ENCODE assay signal across 19 cellular contexts in the genomic region with DNA sequence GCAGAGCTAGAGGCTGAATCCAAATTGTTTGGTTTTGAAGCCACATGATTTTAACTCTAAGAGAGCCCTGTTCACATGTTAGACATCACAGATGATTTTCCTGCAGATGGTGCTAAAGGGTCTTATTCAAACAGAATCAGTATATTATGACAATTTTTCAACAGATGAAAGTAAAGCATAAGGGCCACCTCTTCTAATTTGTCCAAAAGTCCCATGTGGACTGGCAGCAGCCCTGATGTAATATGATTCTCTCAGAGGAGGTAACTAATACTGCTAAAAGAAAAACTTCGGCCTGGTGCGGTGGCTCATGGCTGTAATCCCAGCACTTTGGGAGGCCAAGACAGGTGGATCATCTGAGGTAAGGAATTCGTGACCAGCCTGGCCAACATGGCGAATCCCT. TPM values are rescaled to one million over a fixed set of nuclear protein-coding genes. Genes with fewer than 3 reads are reported as not detected.
DNase-seq lines count a peak whose midpoint lies in the region; ATAC-seq and TF ChIP-seq lines count a peak whose summit lies in the region.
"Had no signal": no experiment of that assay in that cellular context is flagged by ENCODE, and none has a peak within 500 bp of the region (broad histone marks: within the 10 kb centered on the region; RNA-seq: fewer than 3 reads in every experiment).

No MANE protein-coding gene starts in this region.

- H3K36me3 Mint-ChIP-seq in type B pancreatic cell (no peaks in the 10 kb centered on the region), progenitor cell of endocrine pancreas (ENCODE audit: insufficient read depth) (no peaks in the 10 kb centered on the region)
- H3K36me3 Mint-ChIP-seq: natural killer cell; stimulated activated memory B cell treated with anti-CD40 and anti-IgM and Interleukin-4, amounts not matched to agents 10 μg/mL and 1 μg/mL and 100 μg/mL, for 72 hours had no signal

- H3K27ac Mint-ChIP-seq in type B pancreatic cell (peak overlapping the region; percentile 93), progenitor cell of endocrine pancreas (no peak overlapping the region)
- H3K27ac Mint-ChIP-seq: natural killer cell; stimulated activated memory B cell treated with anti-CD40 and anti-IgM and Interleukin-4, amounts not matched to agents 10 μg/mL and 1 μg/mL and 100 μg/mL, for 72 hours had no signal

- H3K9me2 ChIP-seq in PC-3 (replicated peaks; ENCODE audit: low read length): no peaks in the 10 kb centered on the region

- H3K9me3 Mint-ChIP-seq in type B pancreatic cell: peaks cover 6% of the 10 kb centered on the region
- H3K9me3 Mint-ChIP-seq in progenitor cell of endocrine pancreas (ENCODE audit: low read depth): peaks cover 5% of the 10 kb centered on the region
- H3K9me3 Mint-ChIP-seq: natural killer cell; stimulated activated memory B cell treated with anti-CD40 and anti-IgM and Interleukin-4, amounts not matched to agents 10 μg/mL and 1 μg/mL and 100 μg/mL, for 72 hours had no signal

- H2AFZ ChIP-seq in PC-3 (ENCODE audit: low read length): no peak overlapping the region
- H2AFZ ChIP-seq: PC-9 had no signal

- peak; percentile 7 for DNase-seq in NCI-H1694 treated with DMSO at 0.1 percent for 48 hours (lab: John Stamatoyannopoulos, UW)
- no peak for DNase-seq in NCI-H1694 (lab: John Stamatoyannopoulos, UW)
- DNase-seq in PC-3: peak; percentile 36
- DNase-seq in fibroblast of pulmonary artery (ENCODE audit: low read depth): no peak
- DNase-seq in type B pancreatic cell (ENCODE audit: extremely low spot score, unreplicated experiment): no peak
- no peak for DNase-seq in progenitor cell of endocrine pancreas (ENCODE audit: low spot score, unreplicated experiment)
- no peak for DNase-seq in activated effector memory CD4-positive, alpha-beta T cell treated with anti-CD3 and anti-CD28 coated beads, Interleukin-2, amount 50 U/mL, for 16 hours
- DNase-seq: activated CD4-positive, alpha-beta T cell treated with anti-CD3 and anti-CD28 coated beads for 4 hours; activated naive CD4-positive, alpha-beta T cell; aorta; DMS79; natural killer cell; NCI-H1436; PC-9; thyroid gland had no signal

- TF ChIP-seq CTCF in PC-3 (conservative IDR thresholded peaks at IDR 0.05; ENCODE audit: low read depth, low read length) (peak; percentile 28; the same call in 1 of the 2 replicates), fibroblast of pulmonary artery (IDR thresholded peaks at IDR 0.05; ENCODE audit: low read length, missing control alignments) (peak; percentile 7), type B pancreatic cell (conservative IDR thresholded peaks at IDR 0.05) (no peak), progenitor cell of endocrine pancreas (IDR thresholded peaks at IDR 0.05; ENCODE audit: unreplicated experiment) (no peak)

- H4K20me1 ChIP-seq in PC-3 (ENCODE audit: low read length): no peaks in the 10 kb centered on the region

- no peak overlapping the region for H3K4me3 ChIP-seq in PC-3 (ENCODE audit: low read length)
- no peak overlapping the region for H3K4me3 ChIP-seq in fibroblast of pulmonary artery (replicated peaks; ENCODE audit: low read depth, low read length)
- H3K4me3 ChIP-seq: lung, PC-9, thyroid gland had no signal

- no peak overlapping the region for H3K27ac ChIP-seq in PC-3 (ENCODE audit: low read length)
- H3K27ac ChIP-seq: 22Rv1, PC-9, thyroid gland had no signal

- H3K9me3 ChIP-seq in PC-3 (ENCODE audit: low read length): no peaks in the 10 kb centered on the region
- H3K9me3 ChIP-seq: thyroid gland had no signal

- H3K27me3 Mint-ChIP-seq in type B pancreatic cell (no peaks in the 10 kb centered on the region), progenitor cell of endocrine pancreas (no peaks in the 10 kb centered on the region)

- H3K4me1 Mint-ChIP-seq in type B pancreatic cell (ENCODE audit: unreplicated experiment): peaks cover 22% of the 10 kb centered on the region
- H3K4me1 Mint-ChIP-seq in progenitor cell of endocrine pancreas (ENCODE audit: low read depth): peaks cover 15% of the 10 kb centered on the region
- H3K4me1 Mint-ChIP-seq: natural killer cell; stimulated activated memory B cell treated with anti-CD40 and anti-IgM and Interleukin-4, amounts not matched to agents 10 μg/mL and 1 μg/mL and 100 μg/mL, for 72 hours had no signal

- POLR2A ChIA-PET in PC-3 (lab: Charles Lee; ENCODE audit: unreplicated experiment): no interaction called here

- H3K9ac ChIP-seq in PC-3 (ENCODE audit: low read length): no peak overlapping the region

- H3K4me1 ChIP-seq in PC-3 (ENCODE audit: insufficient read depth, low read length): no peaks in the 10 kb centered on the region
- H3K4me1 ChIP-seq: thyroid gland had no signal

- H3F3A ChIP-seq in PC-3 (ENCODE audit: low read length, unreplicated experiment): no peaks in the 10 kb centered on the region

- no peak overlapping the region for H3K4me2 ChIP-seq in PC-3 (ENCODE audit: low read length)
- H3K4me2 ChIP-seq: PC-9 had no signal

- intact Hi-C loops in PC-3 (cut with micrococcal nuclease): no loop called here

- ATAC-seq in PC-3 (peak; percentile 37), HG03342 (IDR thresholded peaks at IDR 0.05; ENCODE audit: unreplicated experiment) (no peak)
- ATAC-seq: natural killer cell; stimulated activated memory B cell treated with anti-CD40 and anti-IgM and Interleukin-4, amounts not matched to agents 10 μg/mL and 1 μg/mL and 100 μg/mL, for 72 hours had no signal

- BruUV-seq in PC-3 (replicated peaks; lab: Mats Ljungman, UMichigan): no TSS peak

- no peaks in the 10 kb centered on the region for H3K36me3 ChIP-seq in PC-3 (ENCODE audit: low read depth, low read length)
- H3K36me3 ChIP-seq: thyroid gland had no signal

- CTCF ChIA-PET in PC-3 (lab: Charles Lee): no interaction called here

- peak overlapping the region; percentile 11 for H3K4me3 Mint-ChIP-seq in type B pancreatic cell
- no peak overlapping the region for H3K4me3 Mint-ChIP-seq in progenitor cell of endocrine pancreas (ENCODE audit: low read depth)
- H3K4me3 Mint-ChIP-seq: natural killer cell; stimulated activated memory B cell treated with anti-CD40 and anti-IgM and Interleukin-4, amounts not matched to agents 10 μg/mL and 1 μg/mL and 100 μg/mL, for 72 hours had no signal

- no peaks in the 10 kb centered on the region for H3K79me2 ChIP-seq in PC-3 (ENCODE audit: low read length)

- H3K27me3 ChIP-seq in PC-3 (ENCODE audit: low read length): no peaks in the 10 kb centered on the region
- H3K27me3 ChIP-seq: thyroid gland had no signal

RNA-seq across cellular contexts. Expression of gene SETD7, which starts 26.0 kb away (rescaled TPM):
- total RNA-seq in PC-3 (2014; rRNA removed) (29.6 and 31.4 TPM in 2 replicates), type B pancreatic cell (ENCODE audit: low replicate concordance) (17.0 and 28.2 TPM in 2 replicates), progenitor cell of endocrine pancreas (11.9 and 13.8 TPM in 2 replicates)

Comparison
In these comparisons a context has a peak if more than half of its experiments do, and no peak if none do; other contexts are left out.
1. DNase-seq: peak in NCI-H1694 treated with DMSO at 0.1 percent for 48 hours (single experiment) and PC-3 (single experiment); none in NCI-H1694 (single experiment), fibroblast of pulmonary artery (single experiment), type B pancreatic cell (single experiment), progenitor cell of endocrine pancreas (single experiment) and activated effector memory CD4-positive, alpha-beta T cell treated with anti-CD3 and anti-CD28 coated beads, Interleukin-2, amount 50 U/mL, for 16 hours (single experiment).
2. CTCF ChIP-seq: peak in PC-3 (single experiment) and fibroblast of pulmonary artery (single experiment); none in type B pancreatic cell (single experiment) and progenitor cell of endocrine pancreas (single experiment).